ENCODE assay signal across 8 cellular contexts in the genomic region with DNA sequence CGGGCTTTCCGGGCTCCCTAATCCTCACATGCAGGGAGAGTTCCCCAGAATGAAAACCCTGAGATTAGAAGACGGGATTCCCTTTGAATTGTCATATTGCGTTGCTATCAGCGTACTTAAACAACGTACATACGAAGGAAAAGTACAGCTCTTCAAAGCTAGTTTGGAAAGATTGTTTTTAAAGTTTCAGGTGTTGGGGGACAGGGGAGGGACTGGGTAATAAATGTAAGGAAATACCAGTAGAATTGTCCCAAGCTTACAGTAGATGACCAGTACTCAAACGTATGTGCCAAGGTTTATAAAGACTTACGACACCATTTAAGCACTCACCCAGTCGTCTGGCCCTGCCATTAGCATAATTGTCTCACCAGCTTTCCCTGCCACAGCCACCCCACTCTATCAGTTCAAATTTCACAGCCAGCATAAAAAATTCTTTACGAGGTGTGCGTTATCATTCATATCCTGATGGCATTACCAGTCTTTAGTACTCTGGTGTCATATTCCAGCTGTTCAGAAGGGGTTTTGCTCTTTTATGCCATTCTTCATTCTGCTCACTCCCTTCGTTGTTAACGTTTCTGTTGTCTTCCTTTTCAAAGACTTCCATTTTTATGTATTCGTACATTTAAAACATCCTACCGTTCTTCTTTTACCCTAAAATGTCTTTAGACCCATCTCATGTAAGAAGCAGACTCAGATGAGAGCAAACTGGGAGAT. TPM values are rescaled to one million over a fixed set of nuclear protein-coding genes. Genes with fewer than 3 reads are reported as not detected.
DNase-seq lines count a peak whose midpoint lies in the region; TF ChIP-seq lines count a peak whose summit lies in the region.

No MANE protein-coding gene starts in this region.

- H3K36me3 ChIP-seq in SK-N-SH (replicated peaks in 1 of 2; ENCODE audit: control insufficient read depth in 1 of 2, insufficient read depth in 2 of 2, low read length in 1 of 2) = no peaks in the 10 kb centered on the region

- H3K9me2 ChIP-seq in SK-N-SH = no peaks in the 10 kb centered on the region

- H3K4me3 Mint-ChIP-seq in IgD-negative memory B cell = peak overlapping the region; percentile 95 to 97 (median 95)
- peak overlapping the region; percentile 97 for H3K4me3 Mint-ChIP-seq in neural crest cell

- no peaks in the 10 kb centered on the region for H3K9me3 ChIP-seq in SK-N-SH

- peak overlapping the region; percentile 68 to 72 for H3K4me3 ChIP-seq in SK-N-SH (ENCODE audit: low read depth in 2 of 2, low read length in 1 of 2)

- TF ChIP-seq EP300 in SK-N-SH (IDR thresholded peaks at IDR 0.05; ENCODE audit: borderline replicate concordance in 1 of 2, low read depth in 1 of 2, low read length in 1 of 2) = no peak

- TF ChIP-seq CTCF in SK-N-SH (IDR thresholded peaks at IDR 0.05) = no peak
- TF ChIP-seq CTCF in neural crest cell (conservative IDR thresholded peaks at IDR 0.05) = no peak

- no peaks in the 10 kb centered on the region for H3K27me3 Mint-ChIP-seq in IgD-negative memory B cell
- peaks cover 3% of the 10 kb centered on the region for H3K27me3 Mint-ChIP-seq in neural crest cell (ENCODE audit: low read depth)

- peak overlapping the region; percentile 92 for H3K4me2 ChIP-seq in SK-N-SH

- H3K4me1 ChIP-seq in SK-N-SH (ENCODE audit: control insufficient read depth in 1 of 2, insufficient read depth in 2 of 2, low read depth in 1 of 2, low read length in 1 of 2) = peaks cover 3 to 6% of the 10 kb centered on the region in 2 experiments; a peak in 2 of 4 replicates

- H3K9ac ChIP-seq in SK-N-SH = peak overlapping the region; percentile 98

- no peaks in the 10 kb centered on the region for H3K9me3 Mint-ChIP-seq in IgD-negative memory B cell
- no peaks in the 10 kb centered on the region for H3K9me3 Mint-ChIP-seq in neural crest cell

- no peaks in the 10 kb centered on the region for H3K27me3 ChIP-seq in SK-N-SH (ENCODE audit: insufficient read depth)

- peaks cover 2% of the 10 kb centered on the region for H3K36me3 Mint-ChIP-seq in IgD-negative memory B cell
- no peaks in the 10 kb centered on the region for H3K36me3 Mint-ChIP-seq in neural crest cell (ENCODE audit: low read depth)

- H3K79me2 ChIP-seq in SK-N-SH (ENCODE audit: insufficient read depth) = peaks cover 35% of the 10 kb centered on the region

- DNase-seq in DMS 273 treated with DMSO at 0.1 percent for 48 hours (lab: John Stamatoyannopoulos, UW) (peak; percentile 50), SK-N-SH (peak; percentile 34), erythroblast (lab: John Stamatoyannopoulos, UW) (peak; percentile 52 to 64), neural crest cell (ENCODE audit: low read depth, low spot score) (no peak), head of caudate nucleus (no peak)
- DNase-seq in stimulated activated CD4-positive, alpha-beta T cell treated with anti-CD3 and anti-CD28 coated beads, Interleukin-2, amount 100 ng/mL, for 48 hours = no peak
- DNase-seq in stimulated activated CD4-positive, alpha-beta T cell treated with anti-CD3 and anti-CD28 coated beads, Interleukin-15, amount 100 ng/mL, for 24 hours = no peak

- peak overlapping the region; percentile 94 to 96 (median 96) for H3K27ac Mint-ChIP-seq in IgD-negative memory B cell
- H3K27ac Mint-ChIP-seq in neural crest cell (ENCODE audit: unreplicated experiment) = peak overlapping the region; percentile 96

- 24% methylated on average over 16 of the region's 16 CpGs for WGBS in SK-N-SH (ENCODE audit: low lambda C conversion rate)

- no peak for TF ChIP-seq RAD21 in SK-N-SH (IDR thresholded peaks at IDR 0.05; ENCODE audit: low read length)

- peaks cover 34% of the 10 kb centered on the region for H4K20me1 ChIP-seq in SK-N-SH (ENCODE audit: insufficient read depth)

- intact Hi-C loops in head of caudate nucleus (cut with DNase I) = loop anchor here (10.0 kb wide), 1 partner anchor 387 kb away; the partner anchor contains the start of gene EIF4G3

- peak overlapping the region; percentile 82 for H2AFZ ChIP-seq in SK-N-SH (ENCODE audit: low read depth)

- CTCF ChIA-PET in SK-N-SH (lab: Yijun Ruan, JAX) = interaction anchor here (0.8 to 2.6 kb wide), 5 partner anchors 15 to 408 kb away, joined by 3 to 13 read pairs (median 7); no protein-coding TSS in a partner anchor

- TF ChIP-seq POLR2A in erythroblast (IDR thresholded peaks at IDR 0.05; ENCODE audit: low read length) = no peak

- H3K4me1 Mint-ChIP-seq in IgD-negative memory B cell (peaks cover 16 to 27% (median 23%) of the 10 kb centered on the region in 3 donors), neural crest cell (peaks cover 28% of the 10 kb centered on the region)

- H3K27ac ChIP-seq in SK-N-SH (ENCODE audit: low read depth in 2 of 2, low read length in 1 of 2) = peak overlapping the region; percentile 87 to 96

- peaks cover 24% of the 10 kb centered on the region for H3F3A ChIP-seq in SK-N-SH (replicated peaks; ENCODE audit: insufficient read depth)

- POLR2A ChIA-PET in SK-N-SH (lab: Yijun Ruan, JAX) = interaction anchor here (0.7 to 1.7 kb wide), 7 partner anchors 12 to 407 kb away, joined by 3 to 10 read pairs (median 3); no protein-coding TSS in a partner anchor

TF ChIP-seq in SK-N-SH, 30 proteins besides CTCF, POLR2A, EP300 and RAD21:
- no peak for TF ChIP-seq IRF3 (IDR thresholded peaks at IDR 0.05; ENCODE audit: low read depth, low read length)
- no peak for TF ChIP-seq JUND (IDR thresholded peaks at IDR 0.05)
- no peak for TF ChIP-seq TEAD4 (IDR thresholded peaks at IDR 0.05; ENCODE audit: borderline replicate concordance, insufficient read depth)
- no peak for TF ChIP-seq SMC3 (IDR thresholded peaks at IDR 0.05; ENCODE audit: low read depth, low read length)
- TF ChIP-seq FOSL2 (IDR thresholded peaks at IDR 0.05; ENCODE audit: borderline replicate concordance, low read depth) = no peak
- no peak for TF ChIP-seq TAF1 (IDR thresholded peaks at IDR 0.05; ENCODE audit: borderline replicate concordance, low read depth, low read length)
- TF ChIP-seq FOXM1 (IDR thresholded peaks at IDR 0.05; ENCODE audit: low read depth) = no peak
- TF ChIP-seq YY1 (IDR thresholded peaks at IDR 0.05; ENCODE audit: low read depth) = no peak
- no peak for TF ChIP-seq GABPA (IDR thresholded peaks at IDR 0.05; ENCODE audit: low read depth)
- no peak for TF ChIP-seq MEF2A (IDR thresholded peaks at IDR 0.05; ENCODE audit: borderline replicate concordance, low read depth)
- no peak for TF ChIP-seq MXI1 (IDR thresholded peaks at IDR 0.05; ENCODE audit: low read depth, low read length)
- TF ChIP-seq FOXJ3 (CRISPR knock-in tag; IDR thresholded peaks at IDR 0.05) = no peak
- no peak for TF ChIP-seq GATA2 (CRISPR knock-in tag; IDR thresholded peaks at IDR 0.05)
- TF ChIP-seq CHD2 (IDR thresholded peaks at IDR 0.05; ENCODE audit: low read length, partially characterized antibody) = no peak
- no peak for TF ChIP-seq EZH2phosphoT487 (IDR thresholded peaks at IDR 0.05; ENCODE audit: borderline replicate concordance, low read depth)
- TF ChIP-seq, protein P1, sequence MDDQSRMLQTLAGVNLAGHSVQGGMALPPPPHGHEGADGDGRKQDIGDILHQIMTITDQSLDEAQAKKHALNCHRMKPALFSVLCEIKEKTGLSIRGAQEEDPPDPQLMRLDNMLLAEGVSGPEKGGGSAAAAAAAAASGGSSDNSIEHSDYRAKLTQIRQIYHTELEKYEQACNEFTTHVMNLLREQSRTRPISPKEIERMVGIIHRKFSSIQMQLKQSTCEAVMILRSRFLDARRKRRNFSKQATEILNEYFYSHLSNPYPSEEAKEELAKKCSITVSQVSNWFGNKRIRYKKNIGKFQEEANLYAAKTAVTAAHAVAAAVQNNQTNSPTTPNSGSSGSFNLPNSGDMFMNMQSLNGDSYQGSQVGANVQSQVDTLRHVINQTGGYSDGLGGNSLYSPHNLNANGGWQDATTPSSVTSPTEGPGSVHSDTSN (IDR thresholded peaks at IDR 0.05) = no peak
- no peak for TF ChIP-seq USF1 (IDR thresholded peaks at IDR 0.05; ENCODE audit: borderline replicate concordance, low read depth)
- no peak for TF ChIP-seq RXRA (IDR thresholded peaks at IDR 0.05; ENCODE audit: borderline replicate concordance, low read depth)

RNA-seq across cellular contexts. Expression of gene HP1BP3, which starts 0.8 kb away (rescaled TPM):
- polyA plus RNA-seq in IgD-negative memory B cell (230 TPM), SK-N-SH (2012; rRNA removed) (205 and 236 TPM in 2 replicates)
- polyA plus RNA-seq in SK-N-SH (2012; cell fraction: cytosol; rRNA removed) = 214 and 254 TPM in 2 replicates
- polyA plus RNA-seq in SK-N-SH (2012; cell fraction: nucleus; rRNA removed) = 295 and 326 TPM in 2 replicates
- total RNA-seq in neural crest cell = 302 and 303 TPM in 2 replicates

RNA-seq across cellular contexts. Expression of gene SH2D5, which starts 55.4 kb away (rescaled TPM):
- polyA plus RNA-seq in IgD-negative memory B cell (not detected), SK-N-SH (2012; rRNA removed) (6.1 and 6.5 TPM in 2 replicates)
- 3.2 and 4.1 TPM in 2 replicates for polyA plus RNA-seq in SK-N-SH (2012; cell fraction: cytosol; rRNA removed)
- 28.8 and 30.4 TPM in 2 replicates for polyA plus RNA-seq in SK-N-SH (2012; cell fraction: nucleus; rRNA removed)
- total RNA-seq in neural crest cell = 3.2 TPM in 2 replicates

Comparison
In these comparisons a context has a peak if more than half of its experiments do, and no peak if none do; other contexts are left out.
1. DNase-seq: peak in DMS 273 treated with DMSO at 0.1 percent for 48 hours (single experiment), SK-N-SH (single experiment) and erythroblast (2 of 2); none in neural crest cell (single experiment), stimulated activated CD4-positive, alpha-beta T cell treated with anti-CD3 and anti-CD28 coated beads, Interleukin-2, amount 100 ng/mL, for 48 hours (0 of 2), head of caudate nucleus (0 of 42) and stimulated activated CD4-positive, alpha-beta T cell treated with anti-CD3 and anti-CD28 coated beads, Interleukin-15, amount 100 ng/mL, for 24 hours (single experiment).